In the genomic region with DNA sequence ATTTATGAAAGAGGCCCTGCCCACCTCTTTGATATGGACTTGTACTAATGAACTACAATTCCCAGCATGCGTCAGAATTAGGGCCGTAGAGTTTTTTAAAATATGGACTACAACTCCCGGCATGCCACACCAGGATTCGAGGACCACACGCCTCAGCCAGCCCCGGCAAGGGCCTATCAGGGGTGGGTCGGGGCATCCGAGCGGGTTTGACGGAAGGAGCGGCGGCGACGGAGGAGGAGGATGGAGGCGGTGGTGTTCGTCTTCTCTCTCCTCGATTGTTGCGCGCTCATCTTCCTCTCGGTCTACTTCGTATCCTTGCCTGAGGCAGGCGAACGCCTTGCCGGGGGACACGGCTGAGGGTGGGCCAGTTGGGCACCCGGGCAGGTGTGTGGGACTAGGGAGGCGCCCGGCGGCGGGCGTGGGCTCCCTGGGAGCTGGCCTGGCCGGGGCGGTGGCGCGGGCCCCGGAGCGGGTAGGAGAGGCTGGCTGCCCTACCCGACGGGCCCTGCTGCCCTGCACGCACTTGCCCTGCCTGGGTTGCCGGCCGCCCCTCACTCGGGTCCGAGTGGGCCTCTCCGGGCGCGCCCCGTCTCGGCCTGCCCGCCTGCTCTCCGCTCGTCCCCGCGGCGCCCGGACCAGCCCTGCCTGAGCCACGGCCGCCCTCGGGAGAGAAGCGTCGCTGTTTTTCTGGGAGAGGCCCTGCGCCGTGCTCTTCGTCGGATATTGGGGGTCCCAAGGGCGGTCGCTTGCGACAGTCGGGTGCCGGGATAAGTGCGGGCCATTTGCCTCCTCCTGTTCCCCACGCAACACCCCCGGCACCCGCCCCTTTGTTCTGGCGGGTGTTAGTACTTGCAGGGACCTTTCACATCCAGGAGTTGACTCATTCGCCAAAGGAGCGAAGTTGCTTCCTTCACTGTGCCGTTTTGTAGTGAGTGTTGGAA, we compare ENCODE assay signal across 8 cellular contexts. TPM values are rescaled to one million over a fixed set of nuclear protein-coding genes. Genes with fewer than 3 reads are reported as not detected.
DNase-seq lines count a peak whose midpoint lies in the region; ATAC-seq lines count a peak whose summit lies in the region.

TSS of gene CNIH4 (plus strand) at position 195 of the 941 bp plus-strand sequence. CDS start at position 241, 46 bp downstream.

- H4K20me1 ChIP-seq in BLaER1 = peaks cover 51% of the 10 kb centered on the region

- DNase-seq in NCI-H69 (lab: John Stamatoyannopoulos, UW) = peak; percentile 97
- peak; percentile 89 for DNase-seq in activated CD4-positive, alpha-beta T cell treated with anti-CD3 and anti-CD28 coated beads, Interleukin-2, amount 50 U/mL, for 1 hour
- DNase-seq in left lobe of liver (ENCODE audit: low spot score) = peak; percentile 89
- DNase-seq in stimulated activated CD4-positive, alpha-beta T cell treated with anti-CD3 and anti-CD28 coated beads, Interleukin-2, amount 100 ng/mL, for 4 hours (ENCODE audit: low read depth) = peak; percentile 86

- peaks cover 7% of the 10 kb centered on the region; the same call in 1 of the 2 replicates for H3K9me3 ChIP-seq in BLaER1

- H3K36me3 Mint-ChIP-seq in dendritic cell treated with granulocyte-macrophage colony-stimulating factor and Interleukin-4, amounts not matched to agents 40 ng/mL and 50 ng/mL, for 4 days (ENCODE audit: low read depth) = peaks cover 20% of the 10 kb centered on the region

- H3K4me3 Mint-ChIP-seq in dendritic cell treated with granulocyte-macrophage colony-stimulating factor and Interleukin-4, amounts not matched to agents 40 ng/mL and 50 ng/mL, for 4 days = peak within 1 kb of the TSS; percentile 80

- ATAC-seq in GM19328 (IDR thresholded peaks at IDR 0.05; ENCODE audit: unreplicated experiment) = peak; percentile 99
- peak; percentile 98 for ATAC-seq in HG03520 (IDR thresholded peaks at IDR 0.05; ENCODE audit: unreplicated experiment)
- peak; percentile 97 for ATAC-seq in left lobe of liver

- peak within 1 kb of the TSS; percentile 86 for H3K9ac ChIP-seq in BLaER1

- H3K9me3 Mint-ChIP-seq in dendritic cell treated with granulocyte-macrophage colony-stimulating factor and Interleukin-4, amounts not matched to agents 40 ng/mL and 50 ng/mL, for 4 days = no peaks in the 10 kb centered on the region

- no peaks in the 10 kb centered on the region for H3K27me3 Mint-ChIP-seq in dendritic cell treated with granulocyte-macrophage colony-stimulating factor and Interleukin-4, amounts not matched to agents 40 ng/mL and 50 ng/mL, for 4 days

- H3K4me3 ChIP-seq in BLaER1 = peak within 1 kb of the TSS; percentile 86

- peak within 1 kb of the TSS; percentile 77 for H3K27ac Mint-ChIP-seq in dendritic cell treated with granulocyte-macrophage colony-stimulating factor and Interleukin-4, amounts not matched to agents 40 ng/mL and 50 ng/mL, for 4 days

- peak within 1 kb of the TSS; percentile 76 for H3K27ac ChIP-seq in BLaER1

- H3K36me3 ChIP-seq in BLaER1 = peaks cover 27% of the 10 kb centered on the region

- intact Hi-C loops in dendritic cell treated with granulocyte-macrophage colony-stimulating factor and Interleukin-4, amounts not matched to agents 40 ng/mL and 50 ng/mL, for 4 days (cut with micrococcal nuclease) = loop anchor here (1.0 kb wide), 1 partner anchor 243 kb away; the partner anchor contains the start of gene FBXO28

- peaks cover 16% of the 10 kb centered on the region for H3K4me1 ChIP-seq in BLaER1

- H3K27me3 ChIP-seq in BLaER1 = no peaks in the 10 kb centered on the region

- peaks cover 28% of the 10 kb centered on the region for H3K4me1 Mint-ChIP-seq in dendritic cell treated with granulocyte-macrophage colony-stimulating factor and Interleukin-4, amounts not matched to agents 40 ng/mL and 50 ng/mL, for 4 days (ENCODE audit: low read depth)

- peak within 1 kb of the TSS; percentile 86 for H3K4me2 ChIP-seq in BLaER1

RNA-seq across cellular contexts. Expression of gene CNIH4, which starts in this region (rescaled TPM):
- total RNA-seq in left lobe of liver = 14.9 TPM

Comparison
In these comparisons a context has a peak if more than half of its experiments do, and no peak if none do; other contexts are left out.
1. Peak in every context shown above with its lines: DNase-seq, ATAC-seq, H3K4me3 ChIP-seq and H3K27ac ChIP-seq.